ENCODE assay signal across 1 cellular context in the genomic region with DNA sequence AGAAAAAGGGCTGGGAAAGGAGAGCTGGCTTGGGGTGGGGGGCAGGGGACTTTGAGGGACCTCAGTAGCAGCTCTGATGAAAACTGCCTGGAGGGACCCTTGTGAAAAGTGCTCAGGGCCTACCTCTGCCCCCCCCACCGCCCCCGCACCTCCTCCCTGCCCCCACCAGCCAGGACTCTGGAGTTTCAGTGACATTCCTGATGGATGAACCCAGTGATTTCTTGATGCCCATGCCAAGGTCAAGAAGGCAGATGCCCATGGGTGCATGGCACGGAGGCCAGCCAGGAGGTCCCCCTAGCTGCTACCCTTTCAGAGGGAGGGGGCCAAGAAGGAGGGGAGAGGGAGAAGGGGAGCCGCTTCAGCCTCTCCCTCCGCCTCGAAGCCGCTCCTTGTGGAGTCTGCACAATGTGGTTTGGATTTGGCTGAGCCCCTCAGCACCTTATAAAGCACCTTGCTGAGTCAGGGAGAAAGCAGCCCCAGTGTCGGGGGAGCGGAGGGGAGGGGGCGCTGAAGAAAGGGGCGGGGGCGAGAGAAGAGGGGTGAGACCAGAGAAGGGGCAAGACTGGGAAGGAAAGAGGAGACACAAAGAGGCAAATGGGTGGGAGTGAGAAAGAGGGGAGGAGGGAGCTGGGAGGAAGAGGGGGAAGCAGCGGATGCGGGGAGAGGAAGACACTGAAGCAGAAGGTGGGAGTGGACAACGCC.
TF ChIP-seq lines count a peak whose summit lies in the region.

No MANE protein-coding gene starts in this region.

TF ChIP-seq in H1, 55 proteins besides CTCF, POLR2A, EP300 and RAD21:
- TF ChIP-seq CEBPB (IDR thresholded peaks at IDR 0.05; ENCODE audit: low read depth, low read length) = no peak
- 0 out of 2 replicates have a peak, but pooled peaks have one; percentile 31 for TF ChIP-seq EGR1 (IDR thresholded peaks at IDR 0.05; ENCODE audit: borderline replicate concordance, low read depth, low read length)
- TF ChIP-seq, protein P1, sequence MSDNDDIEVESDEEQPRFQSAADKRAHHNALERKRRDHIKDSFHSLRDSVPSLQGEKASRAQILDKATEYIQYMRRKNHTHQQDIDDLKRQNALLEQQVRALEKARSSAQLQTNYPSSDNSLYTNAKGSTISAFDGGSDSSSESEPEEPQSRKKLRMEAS (IDR thresholded peaks at IDR 0.05) = 0 out of 2 replicates have a peak, but pooled peaks have one; percentile 20
- TF ChIP-seq, protein P2, sequence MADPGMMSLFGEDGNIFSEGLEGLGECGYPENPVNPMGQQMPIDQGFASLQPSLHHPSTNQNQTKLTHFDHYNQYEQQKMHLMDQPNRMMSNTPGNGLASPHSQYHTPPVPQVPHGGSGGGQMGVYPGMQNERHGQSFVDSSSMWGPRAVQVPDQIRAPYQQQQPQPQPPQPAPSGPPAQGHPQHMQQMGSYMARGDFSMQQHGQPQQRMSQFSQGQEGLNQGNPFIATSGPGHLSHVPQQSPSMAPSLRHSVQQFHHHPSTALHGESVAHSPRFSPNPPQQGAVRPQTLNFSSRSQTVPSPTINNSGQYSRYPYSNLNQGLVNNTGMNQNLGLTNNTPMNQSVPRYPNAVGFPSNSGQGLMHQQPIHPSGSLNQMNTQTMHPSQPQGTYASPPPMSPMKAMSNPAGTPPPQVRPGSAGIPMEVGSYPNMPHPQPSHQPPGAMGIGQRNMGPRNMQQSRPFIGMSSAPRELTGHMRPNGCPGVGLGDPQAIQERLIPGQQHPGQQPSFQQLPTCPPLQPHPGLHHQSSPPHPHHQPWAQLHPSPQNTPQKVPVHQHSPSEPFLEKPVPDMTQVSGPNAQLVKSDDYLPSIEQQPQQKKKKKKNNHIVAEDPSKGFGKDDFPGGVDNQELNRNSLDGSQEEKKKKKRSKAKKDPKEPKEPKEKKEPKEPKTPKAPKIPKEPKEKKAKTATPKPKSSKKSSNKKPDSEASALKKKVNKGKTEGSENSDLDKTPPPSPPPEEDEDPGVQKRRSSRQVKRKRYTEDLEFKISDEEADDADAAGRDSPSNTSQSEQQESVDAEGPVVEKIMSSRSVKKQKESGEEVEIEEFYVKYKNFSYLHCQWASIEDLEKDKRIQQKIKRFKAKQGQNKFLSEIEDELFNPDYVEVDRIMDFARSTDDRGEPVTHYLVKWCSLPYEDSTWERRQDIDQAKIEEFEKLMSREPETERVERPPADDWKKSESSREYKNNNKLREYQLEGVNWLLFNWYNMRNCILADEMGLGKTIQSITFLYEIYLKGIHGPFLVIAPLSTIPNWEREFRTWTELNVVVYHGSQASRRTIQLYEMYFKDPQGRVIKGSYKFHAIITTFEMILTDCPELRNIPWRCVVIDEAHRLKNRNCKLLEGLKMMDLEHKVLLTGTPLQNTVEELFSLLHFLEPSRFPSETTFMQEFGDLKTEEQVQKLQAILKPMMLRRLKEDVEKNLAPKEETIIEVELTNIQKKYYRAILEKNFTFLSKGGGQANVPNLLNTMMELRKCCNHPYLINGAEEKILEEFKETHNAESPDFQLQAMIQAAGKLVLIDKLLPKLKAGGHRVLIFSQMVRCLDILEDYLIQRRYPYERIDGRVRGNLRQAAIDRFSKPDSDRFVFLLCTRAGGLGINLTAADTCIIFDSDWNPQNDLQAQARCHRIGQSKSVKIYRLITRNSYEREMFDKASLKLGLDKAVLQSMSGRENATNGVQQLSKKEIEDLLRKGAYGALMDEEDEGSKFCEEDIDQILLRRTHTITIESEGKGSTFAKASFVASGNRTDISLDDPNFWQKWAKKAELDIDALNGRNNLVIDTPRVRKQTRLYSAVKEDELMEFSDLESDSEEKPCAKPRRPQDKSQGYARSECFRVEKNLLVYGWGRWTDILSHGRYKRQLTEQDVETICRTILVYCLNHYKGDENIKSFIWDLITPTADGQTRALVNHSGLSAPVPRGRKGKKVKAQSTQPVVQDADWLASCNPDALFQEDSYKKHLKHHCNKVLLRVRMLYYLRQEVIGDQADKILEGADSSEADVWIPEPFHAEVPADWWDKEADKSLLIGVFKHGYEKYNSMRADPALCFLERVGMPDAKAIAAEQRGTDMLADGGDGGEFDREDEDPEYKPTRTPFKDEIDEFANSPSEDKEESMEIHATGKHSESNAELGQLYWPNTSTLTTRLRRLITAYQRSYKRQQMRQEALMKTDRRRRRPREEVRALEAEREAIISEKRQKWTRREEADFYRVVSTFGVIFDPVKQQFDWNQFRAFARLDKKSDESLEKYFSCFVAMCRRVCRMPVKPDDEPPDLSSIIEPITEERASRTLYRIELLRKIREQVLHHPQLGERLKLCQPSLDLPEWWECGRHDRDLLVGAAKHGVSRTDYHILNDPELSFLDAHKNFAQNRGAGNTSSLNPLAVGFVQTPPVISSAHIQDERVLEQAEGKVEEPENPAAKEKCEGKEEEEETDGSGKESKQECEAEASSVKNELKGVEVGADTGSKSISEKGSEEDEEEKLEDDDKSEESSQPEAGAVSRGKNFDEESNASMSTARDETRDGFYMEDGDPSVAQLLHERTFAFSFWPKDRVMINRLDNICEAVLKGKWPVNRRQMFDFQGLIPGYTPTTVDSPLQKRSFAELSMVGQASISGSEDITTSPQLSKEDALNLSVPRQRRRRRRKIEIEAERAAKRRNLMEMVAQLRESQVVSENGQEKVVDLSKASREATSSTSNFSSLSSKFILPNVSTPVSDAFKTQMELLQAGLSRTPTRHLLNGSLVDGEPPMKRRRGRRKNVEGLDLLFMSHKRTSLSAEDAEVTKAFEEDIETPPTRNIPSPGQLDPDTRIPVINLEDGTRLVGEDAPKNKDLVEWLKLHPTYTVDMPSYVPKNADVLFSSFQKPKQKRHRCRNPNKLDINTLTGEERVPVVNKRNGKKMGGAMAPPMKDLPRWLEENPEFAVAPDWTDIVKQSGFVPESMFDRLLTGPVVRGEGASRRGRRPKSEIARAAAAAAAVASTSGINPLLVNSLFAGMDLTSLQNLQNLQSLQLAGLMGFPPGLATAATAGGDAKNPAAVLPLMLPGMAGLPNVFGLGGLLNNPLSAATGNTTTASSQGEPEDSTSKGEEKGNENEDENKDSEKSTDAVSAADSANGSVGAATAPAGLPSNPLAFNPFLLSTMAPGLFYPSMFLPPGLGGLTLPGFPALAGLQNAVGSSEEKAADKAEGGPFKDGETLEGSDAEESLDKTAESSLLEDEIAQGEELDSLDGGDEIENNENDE (IDR thresholded peaks at IDR 0.05; ENCODE audit: insufficient replicate concordance, low read length) = no peak
